8 cellular contexts compared by ENCODE assay signal in the genomic region with DNA sequence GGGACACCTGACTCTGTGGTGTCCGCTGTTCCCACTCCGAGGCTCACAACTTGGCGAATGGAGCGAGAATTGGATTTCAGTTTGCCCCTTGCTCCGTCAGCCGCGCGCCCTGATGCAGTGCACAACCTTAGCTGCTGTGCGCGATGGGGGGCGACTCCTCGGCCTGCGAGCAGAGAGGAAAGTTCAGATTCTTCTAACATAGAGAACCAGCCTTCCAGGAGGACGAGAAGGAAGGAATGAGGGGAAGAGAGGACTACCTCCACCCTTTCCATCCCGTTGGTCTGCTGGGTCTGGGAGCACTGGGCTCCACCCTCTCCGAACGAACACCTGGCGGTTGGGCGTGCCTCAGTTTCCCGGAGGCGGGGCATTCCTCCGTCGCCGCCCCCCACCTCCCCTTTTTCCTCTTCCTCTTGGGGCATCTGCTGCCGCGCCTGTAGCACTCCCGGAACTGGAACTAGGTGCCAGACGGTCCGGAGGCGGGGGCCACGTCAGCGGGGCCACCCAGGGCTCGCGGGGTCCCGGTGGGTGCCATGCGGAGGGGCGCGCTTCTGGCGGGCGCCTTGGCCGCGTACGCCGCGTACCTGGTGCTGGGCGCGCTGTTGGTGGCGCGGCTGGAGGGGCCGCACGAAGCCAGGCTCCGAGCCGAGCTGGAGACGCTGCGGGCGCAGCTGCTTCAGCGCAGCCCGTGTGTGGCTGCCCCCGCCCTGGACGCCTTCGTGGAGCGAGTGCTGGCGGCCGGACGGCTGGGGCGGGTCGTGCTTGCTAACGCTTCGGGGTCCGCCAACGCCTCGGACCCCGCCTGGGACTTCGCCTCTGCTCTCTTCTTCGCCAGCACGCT. TPM values are rescaled to one million over a fixed set of nuclear protein-coding genes. Genes with fewer than 3 reads are reported as not detected.
DNase-seq lines count a peak whose midpoint lies in the region; ATAC-seq, FAIRE-seq and TF ChIP-seq lines count a peak whose summit lies in the region.

TSS of gene KCNK6 (plus strand) at position 425 of the 838 bp plus-strand sequence. CDS start at position 531, 106 bp downstream.

- RAD21 ChIA-PET in GM12878 (lab: Charles Lee; ENCODE audit: unreplicated experiment), result interaction anchor here (1.0 kb wide), 1 partner anchor 413 kb away, joined by 3 read pairs; the partner anchor contains the start of gene WDR87

- TF ChIP-seq RAD21 in GM12878 (IDR thresholded peaks at IDR 0.05; ENCODE audit: insufficient read depth, low read depth, low read length), result no peak

- peak; percentile 54; the same call in 1 of the 2 replicates for TF ChIP-seq POLR2A in GM12878 (IDR thresholded peaks at IDR 0.05; ENCODE audit: low read depth, low read length)

- H3K9me3 Mint-ChIP-seq in T-cell, result no peaks in the 10 kb centered on the region

- TF ChIP-seq EP300 in GM12878 (IDR thresholded peaks at IDR 0.05; ENCODE audit: borderline replicate concordance in 1 of 2, control insufficient read depth in 1 of 2, low read depth in 2 of 2, low read length in 2 of 2), result no peak

- H4K20me1 ChIP-seq in GM12878 (ENCODE audit: control insufficient read depth, insufficient read depth) (no peaks in the 10 kb centered on the region), smooth muscle cell (ENCODE audit: low read depth) (peaks cover 7% of the 10 kb centered on the region)

- no peaks in the 10 kb centered on the region for H3K36me3 Mint-ChIP-seq in T-cell

- H3K27ac ChIP-seq in GM12878 (ENCODE audit: control insufficient read depth, insufficient read depth), result no peak within 1 kb of the TSS
- peak within 1 kb of the TSS; percentile 47 for H3K27ac ChIP-seq in smooth muscle cell (ENCODE audit: low read depth)

- DNase-seq in H7 (peak; percentile 87), T-cell (peak in 21 of 34 experiments; percentile 5 to 36 (median 13)), GM12878 (ENCODE audit: low read depth, low spot score) (no peak), iPS-NIHi11 (ENCODE audit: low spot score) (peak; percentile 49), smooth muscle cell (lab: John Stamatoyannopoulos, UW; ENCODE audit: unreplicated experiment) (no peak)

- 12% methylated on average over 70 of the region's 76 CpGs for WGBS in GM12878 (ENCODE audit: insufficient coverage, insufficient replicate concordance, low lambda C conversion rate, missing lambda C conversion rate)
- WGBS in smooth muscle cell (ENCODE audit: low lambda C conversion rate), result 4% methylated on average over 75 of the region's 76 CpGs

- in situ Hi-C loops in GM12878 (cut with MboI), result no loop called here

- H3K36me3 ChIP-seq in H7 (replicated peaks; ENCODE audit: control insufficient read depth, insufficient read depth, low read length) (no peaks in the 10 kb centered on the region), GM12878 (ENCODE audit: control insufficient read depth in 2 of 2, insufficient read depth in 2 of 2, low read length in 1 of 2) (no peaks in the 10 kb centered on the region), smooth muscle cell (ENCODE audit: low read depth) (no peaks in the 10 kb centered on the region)

- peaks cover 53 to 59% (median 54%) of the 10 kb centered on the region in 3 donors for H3K4me1 Mint-ChIP-seq in T-cell

- peak within 1 kb of the TSS; percentile 22; the same call in 1 of the 2 replicates for H3K9ac ChIP-seq in GM12878 (ENCODE audit: control insufficient read depth, insufficient read depth, low read length)
- H3K9ac ChIP-seq in smooth muscle cell (ENCODE audit: low read depth), result peak within 1 kb of the TSS; percentile 35

- H3K4me3 ChIP-seq in H7 (ENCODE audit: insufficient read depth, low read depth, low read length), result peak within 1 kb of the TSS; percentile 66
- peak within 1 kb of the TSS; percentile 68 for H3K4me3 ChIP-seq in GM12878
- peak within 1 kb of the TSS; percentile 59 for H3K4me3 ChIP-seq in smooth muscle cell

- POLR2A ChIA-PET in T-cell (lab: Charles Lee) (no interaction called here), GM12878 (lab: Charles Lee) (no interaction called here)

- H3K9me3 ChIP-seq in GM12878 (replicated peaks; ENCODE audit: control insufficient read depth, insufficient read depth, low read length), result no peaks in the 10 kb centered on the region
- no peaks in the 10 kb centered on the region for H3K9me3 ChIP-seq in smooth muscle cell (replicated peaks; ENCODE audit: low read depth)

- H3K27me3 Mint-ChIP-seq in T-cell, result no peaks in the 10 kb centered on the region

- peak within 1 kb of the TSS; percentile 78 to 85 (median 85) for H3K4me3 Mint-ChIP-seq in T-cell

- SMC1A ChIA-PET in GM12878 (lab: Charles Lee; ENCODE audit: uncharacterized antibody, unreplicated experiment), result no interaction called here

- peak within 1 kb of the TSS; percentile 54 for H2AFZ ChIP-seq in GM12878 (ENCODE audit: control insufficient read depth, low read depth, low read length)
- peak within 1 kb of the TSS; percentile 93 for H2AFZ ChIP-seq in smooth muscle cell (ENCODE audit: low read depth)

- H3K79me2 ChIP-seq in GM12878 (ENCODE audit: control insufficient read depth, insufficient read depth, low read length), result peaks cover 4% of the 10 kb centered on the region
- H3K79me2 ChIP-seq in smooth muscle cell (ENCODE audit: low read depth), result peaks cover 2% of the 10 kb centered on the region

- intact Hi-C loops in GM12878 (cut with micrococcal nuclease; ENCODE audit: unreplicated experiment), result loop anchor here (5.0 kb wide), 1 partner anchor 77 kb away; no protein-coding TSS in a partner anchor

- H3K4me2 ChIP-seq in GM12878 (ENCODE audit: control insufficient read depth, insufficient read depth) (peak within 1 kb of the TSS; percentile 81), smooth muscle cell (peak within 1 kb of the TSS; percentile 92)

- no TSS peak for BruUV-seq in GM12878 (replicated peaks; lab: Mats Ljungman, UMichigan)

- peak within 1 kb of the TSS; percentile 71 to 73 for H3K27ac Mint-ChIP-seq in T-cell

- FAIRE-seq in GM12878 (lab: Jason Lieb, UNC), result no peak

- peaks cover 3% of the 10 kb centered on the region for H3F3A ChIP-seq in smooth muscle cell (ENCODE audit: low read depth)

- H3K27me3 ChIP-seq in H7 (ENCODE audit: control insufficient read depth, insufficient read depth, low read length) (peaks cover 39% of the 10 kb centered on the region), GM12878 (replicated peaks in 1 of 2; ENCODE audit: control insufficient read depth in 2 of 2, insufficient read depth in 2 of 2, low read length in 1 of 2) (no peaks in the 10 kb centered on the region; a peak in 2 of 4 replicates), smooth muscle cell (ENCODE audit: low read depth) (no peaks in the 10 kb centered on the region)

- ATAC-seq in T-cell (replicated peaks in 1 of 4) (peak in 2 of 4 experiments; percentile 7 to 13), GM12878 (no peak), HG02623 (IDR thresholded peaks at IDR 0.05; ENCODE audit: unreplicated experiment) (no peak), GM18907 (IDR thresholded peaks at IDR 0.05; ENCODE audit: unreplicated experiment) (no peak), HG03097 (IDR thresholded peaks at IDR 0.05; ENCODE audit: low FRiP score, unreplicated experiment) (no peak)

- TF ChIP-seq CTCF in GM12878 (IDR thresholded peaks at IDR 0.05 in 2 of 3, conservative IDR thresholded peaks at IDR 0.05 in 1 of 3; ENCODE audit: control insufficient read depth in 2 of 3, extremely low read depth in 1 of 3, insufficient read depth in 1 of 3, low read depth in 3 of 3, low read length in 3 of 3) (no peak), smooth muscle cell (IDR thresholded peaks at IDR 0.05; ENCODE audit: borderline replicate concordance, insufficient read depth, poor library complexity, severe bottlenecking) (no peak)

- H3K4me1 ChIP-seq in GM12878 (ENCODE audit: control insufficient read depth, insufficient read depth, low read length) (peaks cover 3% of the 10 kb centered on the region; the same call in 1 of the 2 replicates), smooth muscle cell (ENCODE audit: low read depth) (peaks cover 14% of the 10 kb centered on the region)

- CTCF ChIA-PET in T-cell (lab: Charles Lee), result interaction anchor here in 1 of 2 donors (0.6 kb wide), 1 partner anchor 197 kb away, joined by 3 read pairs; no protein-coding TSS in a partner anchor
- CTCF ChIA-PET in GM12878 (lab: Yijun Ruan, JAX), result interaction anchor here (0.6 to 1.3 kb wide), 3 partner anchors 15 to 76 kb away, joined by 3 to 4 read pairs (median 3); no protein-coding TSS in a partner anchor

TF ChIP-seq in GM12878, 131 proteins besides CTCF, POLR2A, EP300 and RAD21 (continues in another document):
- TF ChIP-seq ATF7 (IDR thresholded peaks at IDR 0.05; ENCODE audit: low read depth), result no peak
- TF ChIP-seq SRF (IDR thresholded peaks at IDR 0.05; ENCODE audit: low read depth in 2 of 2, low read length in 2 of 2), result no peak
- no peak for TF ChIP-seq CEBPB (IDR thresholded peaks at IDR 0.05; ENCODE audit: borderline replicate concordance in 1 of 2, low read depth in 2 of 2, low read length in 2 of 2)
- no peak for TF ChIP-seq SMARCA5 (IDR thresholded peaks at IDR 0.05)
- TF ChIP-seq CHD4 (IDR thresholded peaks at IDR 0.05), result no peak
- TF ChIP-seq ESRRA (IDR thresholded peaks at IDR 0.05; ENCODE audit: low read length), result no peak
- peak; percentile 86 for TF ChIP-seq HDAC6 (IDR thresholded peaks at IDR 0.05; ENCODE audit: unreplicated experiment)

RNA-seq across cellular contexts. Expression of gene KCNK6, which starts in this region (rescaled TPM):
- 1.9 and 3.3 TPM in 2 replicates for total RNA-seq in H7 (2014; rRNA removed; shearing (Covaris generic))
- total RNA-seq in T-cell (10 to 100 TPM in 3 of 5 donors, 1 to 10 TPM in 2; 4.8 to 12.9 (median 12.6) TPM), GM12878 (2014; rRNA removed) (1.1 and 1.2 TPM in 2 replicates), GM12878 (2014; rRNA removed; fragmentation: Illumina TruSeq; extraction: Trizol) (0.74 and 1.1 TPM in 2 replicates), GM12878 (2021) (0.98 and 1.1 TPM in 2 replicates), smooth muscle cell (6.5 and 7.2 TPM in 2 replicates)
- total RNA-seq in GM12878 (2013; cell fraction: nucleolus; rRNA removed), result 0.15 and 0.83 TPM in 2 replicates
- 2.0 TPM for polyA plus RNA-seq in GM12878 (2011; ENCODE audit: low read depth)
- polyA plus RNA-seq in GM12878 (2011; rRNA removed) (0.04 TPM in 2 replicates), GM12878 (2014; fragmentation: Illumina TruSeq; extraction: Trizol) (0.98 and 1.4 TPM in 2 replicates), GM12878 (2014; fragmentation: Nextera tagmentation; extraction: Ambion mirVana) (under 1 TPM; 0.47 to 0.57 TPM), GM12878 (2014; rRNA removed) (1.4 TPM in 2 replicates), GM12878 (2016; fragmentation: Nextera tagmentation; extraction: Ambion mirVana) (1 to 10 TPM in 1 of 2 experiments, under 1 TPM in 1; 0.91 to 1.3 TPM), smooth muscle cell (12.6 and 13.4 TPM in 2 replicates)
- 0.02 and 0.04 TPM in 2 replicates for polyA plus RNA-seq in GM12878 (2011; cell fraction: cytosol; rRNA removed)
- 0.03 and 0.06 TPM in 2 replicates for polyA plus RNA-seq in GM12878 (2011; cell fraction: nucleus; rRNA removed)
- polyA plus RNA-seq in GM12878 (2012), result 2.1 and 2.4 TPM in 2 replicates
- polyA minus RNA-seq in GM12878 (2011; rRNA and poly(A)+ RNA removed), result 0.07 and 0.10 TPM in 2 replicates
- polyA minus RNA-seq in GM12878 (2011; cell fraction: cytosol; rRNA and poly(A)+ RNA removed), result not detected in 2 replicates
- not detected in 2 replicates for polyA minus RNA-seq in GM12878 (2011; cell fraction: nucleus; rRNA and poly(A)+ RNA removed)

Comparison
In these comparisons a context has a peak if more than half of its experiments do, and no peak if none do; other contexts are left out.
1. DNase-seq: peak in H7 (single experiment), T-cell (21 of 34) and iPS-NIHi11 (single experiment); none in GM12878 (single experiment) and smooth muscle cell (single experiment).
2. Peak in every context shown above with its lines, with median percentiles within 50 percentile points of each other: H3K4me3 ChIP-seq.